Comparison of ENCODE assay signal across 17 cellular contexts in genomic region chr6:14731638-14732037, GRCh38.
A peak's percentile ranks its signal among the peaks of the same experiment; 100 is the strongest.
DNase-seq lines count a peak whose midpoint lies in the region; ATAC-seq and TF ChIP-seq lines count a peak whose summit lies in the region.
"Had no signal": no experiment of that assay in that cellular context is flagged by ENCODE, and none has a peak within 500 bp of the region (broad histone marks: within the 10 kb centered on the region; RNA-seq: fewer than 3 reads in every experiment).

No MANE protein-coding gene starts in this region.

- CTCF ChIA-PET in activated naive CD4-positive, alpha-beta T cell treated with anti-CD3 and anti-CD28 coated beads for 36 hours (lab: Charles Lee), result interaction anchor here (1.0 to 2.0 kb wide), 2 partner anchors 20 to 70 kb away, joined by 3 to 8 read pairs; no protein-coding TSS in a partner anchor

- peaks cover 37% of the 10 kb centered on the region for H3K4me1 ChIP-seq in foreskin keratinocyte

- H3K4me3 Mint-ChIP-seq in activated naive CD4-positive, alpha-beta T cell treated with anti-CD3 and anti-CD28 coated beads for 36 hours, result no peak overlapping the region
- H3K4me3 Mint-ChIP-seq in T-helper 17 cell, result no peak overlapping the region
- H3K4me3 Mint-ChIP-seq: mesothelial cell of epicardium had no signal

- no peaks in the 10 kb centered on the region for H3K9me3 Mint-ChIP-seq in activated naive CD4-positive, alpha-beta T cell treated with anti-CD3 and anti-CD28 coated beads for 36 hours
- H3K9me3 Mint-ChIP-seq: mesothelial cell of epicardium had no signal

- no peak for DNase-seq in activated naive CD4-positive, alpha-beta T cell treated with anti-CD3 and anti-CD28 coated beads for 36 hours
- no peak for DNase-seq in activated naive CD4-positive, alpha-beta T cell treated with Interleukin-2 at 50 U/mL for 16 hours
- DNase-seq in T-helper 17 cell, result no peak
- DNase-seq in foreskin keratinocyte, result no peak
- DNase-seq in stimulated activated naive CD8-positive, alpha-beta T cell treated with anti-CD3 and anti-CD28 coated beads, Interleukin-15, Interleukin-2, amounts not matched to agents 100 U/mL and 50 U/mL, for 24 hours, result peak; percentile 19
- no peak for DNase-seq in DMS79 (lab: John Stamatoyannopoulos, UW)
- no peak for DNase-seq in AML-193 (lab: John Stamatoyannopoulos, UW)
- DNase-seq: aorta, hippocampal formation, kidney glomerular epithelial cell, NCI-H187, NCI-H446, substantia nigra had no signal

- peak overlapping the region; percentile 89 for H3K27ac ChIP-seq in foreskin keratinocyte
- H3K27ac ChIP-seq: right atrium auricular region had no signal

- ATAC-seq in T-helper 17 cell (no peak), foreskin keratinocyte (no peak), HG02623 (IDR thresholded peaks at IDR 0.05; ENCODE audit: unreplicated experiment) (no peak)
- no peak for ATAC-seq in stimulated activated naive CD8-positive, alpha-beta T cell treated with anti-CD3 and anti-CD28 coated beads, Interleukin-15, Interleukin-2, amounts not matched to agents 100 U/mL and 50 U/mL, for 24 hours
- ATAC-seq: Right ventricle myocardium inferior had no signal

- no peaks in the 10 kb centered on the region for H3K27me3 Mint-ChIP-seq in activated naive CD4-positive, alpha-beta T cell treated with anti-CD3 and anti-CD28 coated beads for 36 hours (ENCODE audit: low read depth)
- no peaks in the 10 kb centered on the region for H3K27me3 Mint-ChIP-seq in T-helper 17 cell

- no peaks in the 10 kb centered on the region for H3K27me3 ChIP-seq in foreskin keratinocyte
- H3K27me3 ChIP-seq: right atrium auricular region had no signal

- no peak for TF ChIP-seq CTCF in foreskin keratinocyte (conservative IDR thresholded peaks at IDR 0.05)

- H3K27ac Mint-ChIP-seq in activated naive CD4-positive, alpha-beta T cell treated with anti-CD3 and anti-CD28 coated beads for 36 hours, result peak overlapping the region; percentile 96
- peak overlapping the region; percentile 68 for H3K27ac Mint-ChIP-seq in T-helper 17 cell
- H3K27ac Mint-ChIP-seq: mesothelial cell of epicardium had no signal

- peaks cover 3% of the 10 kb centered on the region for H3K36me3 Mint-ChIP-seq in activated naive CD4-positive, alpha-beta T cell treated with anti-CD3 and anti-CD28 coated beads for 36 hours (ENCODE audit: low read depth)
- H3K36me3 Mint-ChIP-seq in T-helper 17 cell (ENCODE audit: low read depth), result no peaks in the 10 kb centered on the region
- H3K36me3 Mint-ChIP-seq: mesothelial cell of epicardium had no signal

- no peaks in the 10 kb centered on the region for H3K9me3 ChIP-seq in T-helper 17 cell (ENCODE audit: control insufficient read depth, low read length, poor library complexity, severe bottlenecking)
- H3K9me3 ChIP-seq: right atrium auricular region had no signal

- H3K4me1 Mint-ChIP-seq in activated naive CD4-positive, alpha-beta T cell treated with anti-CD3 and anti-CD28 coated beads for 36 hours (ENCODE audit: low read depth), result peaks cover 91% of the 10 kb centered on the region
- H3K4me1 Mint-ChIP-seq in T-helper 17 cell, result peaks cover 47% of the 10 kb centered on the region

- intact Hi-C loops in activated naive CD4-positive, alpha-beta T cell treated with anti-CD3 and anti-CD28 coated beads for 36 hours (cut with micrococcal nuclease), result loop anchor here (1.0 to 10.0 kb wide), 12 partner anchors 9 to 1593 kb away; no protein-coding TSS in a partner anchor
